In the genomic region with DNA sequence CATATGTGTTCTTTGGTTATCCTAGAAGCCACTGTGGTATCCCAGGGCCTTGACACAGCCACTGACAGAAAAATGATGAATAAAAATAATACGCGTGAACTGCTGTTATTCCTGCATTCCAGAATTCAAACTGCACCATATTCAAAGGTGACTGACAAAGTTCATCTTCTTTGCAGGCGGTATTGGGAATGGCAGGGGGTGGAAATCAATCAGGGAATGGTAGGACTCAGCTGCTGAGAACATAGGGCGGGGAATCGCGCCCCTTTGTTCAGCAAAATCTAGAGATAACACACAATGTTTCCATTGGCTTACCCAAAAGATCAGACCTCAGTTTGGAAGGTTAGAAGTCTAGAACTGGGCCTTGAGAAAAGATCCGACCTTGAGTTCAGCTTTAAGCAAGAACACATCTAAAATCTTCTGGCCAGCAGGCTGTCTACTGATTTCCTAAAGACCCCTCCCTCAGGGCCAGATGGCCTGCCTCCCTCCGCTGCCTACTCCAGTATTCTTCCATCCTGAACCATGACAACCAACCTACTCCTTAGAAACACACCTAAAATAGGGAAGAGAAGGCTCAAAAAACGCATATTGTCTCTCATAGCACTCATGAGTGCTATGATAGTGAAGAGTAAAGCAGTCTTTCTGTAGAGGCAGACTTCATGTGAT, we compare ENCODE assay signal across 11 cellular contexts. TPM values are rescaled to one million over a fixed set of nuclear protein-coding genes. Genes with fewer than 3 reads are reported as not detected.
DNase-seq lines count a peak whose midpoint lies in the region; ATAC-seq and TF ChIP-seq lines count a peak whose summit lies in the region.
"Had no signal": no experiment of that assay in that cellular context is flagged by ENCODE, and none has a peak within 500 bp of the region (broad histone marks: within the 10 kb centered on the region; RNA-seq: fewer than 3 reads in every experiment).

No MANE protein-coding gene starts in this region.

- TF ChIP-seq CTCF in upper lobe of left lung (IDR thresholded peaks at IDR 0.05), result no peak

- ATAC-seq in SK-N-SH treated with all-trans-retinoic acid at 6 μM for 48 hours, result no peak
- no peak for ATAC-seq in upper lobe of left lung (ENCODE audit: low FRiP score in 2 of 2)

- H3K14ac ChIP-seq in neuronal stem cell (ENCODE audit: low read length), result no peak overlapping the region

- TF ChIP-seq EP300 in upper lobe of left lung (IDR thresholded peaks at IDR 0.05), result no peak

- no peak overlapping the region for H2AK5ac ChIP-seq in neuronal stem cell (ENCODE audit: low read depth, low read length)

- peak overlapping the region; percentile 7 for H2BK5ac ChIP-seq in neuronal stem cell (ENCODE audit: low read length)

- no peak for TF ChIP-seq POLR2A in upper lobe of left lung (IDR thresholded peaks at IDR 0.05)

- DNase-seq in NCI-H2227 (lab: John Stamatoyannopoulos, UW; ENCODE audit: unreplicated experiment) (peak; percentile 11), NCI-H2227 treated with DMSO at 0.1 percent for 48 hours (lab: John Stamatoyannopoulos, UW) (no peak), NCI-H524 treated with DMSO at 0.1 percent for 48 hours (lab: John Stamatoyannopoulos, UW) (peak; percentile 69), neuronal stem cell (ENCODE audit: low spot score) (no peak), SK-N-DZ (ENCODE audit: low spot score) (no peak), upper lobe of left lung (no peak)
- DNase-seq: ACHN, kidney, NCI-H1105 treated with DMSO at 0.1 percent for 48 hours had no signal

- no peak overlapping the region for H3K9ac ChIP-seq in neuronal stem cell (ENCODE audit: low read depth, low read length, poor library complexity)

- H4K91ac ChIP-seq in neuronal stem cell (ENCODE audit: low read depth, low read length, poor library complexity), result no peak overlapping the region

- H3K18ac ChIP-seq in neuronal stem cell (ENCODE audit: low read length), result peak overlapping the region; percentile 0

- peak overlapping the region; percentile 58 for H3K27ac ChIP-seq in cingulate gyrus (ENCODE audit: low read depth, low read length)
- H3K27ac ChIP-seq in neuronal stem cell (replicated peaks; ENCODE audit: low read length), result peak overlapping the region; percentile 90
- peak overlapping the region in 1 of 4 donors; percentile 49 for H3K27ac ChIP-seq in upper lobe of left lung

- no peak overlapping the region for H2BK12ac ChIP-seq in neuronal stem cell (ENCODE audit: low read length)

- peak overlapping the region in 1 of 2 donors; percentile 39 for H3K4me3 ChIP-seq in neuronal stem cell (ENCODE audit: low read length in 2 of 2)
- H3K4me3 ChIP-seq in upper lobe of left lung, result no peak overlapping the region

- no CpG with 5 or more reads among the region's 9 CpGs for WGBS in neuronal stem cell (ENCODE audit: extremely low coverage in 2 of 2, insufficient read length in 2 of 2, insufficient replicate concordance in 1 of 2), 2 donors
- WGBS in upper lobe of left lung, 2 donors, result 89 to 96% methylated on average over 9 of the region's 9 CpGs

- H3K4me2 ChIP-seq in neuronal stem cell (ENCODE audit: insufficient read depth, low read length, poor library complexity, severe bottlenecking), result no peak overlapping the region

- H4K8ac ChIP-seq in neuronal stem cell (ENCODE audit: low read depth, low read length), result no peak overlapping the region

- peak overlapping the region; percentile 75 for H2AFZ ChIP-seq in neuronal stem cell (ENCODE audit: low read length)

- no peaks in the 10 kb centered on the region for H3K9me3 ChIP-seq in neuronal stem cell (replicated peaks in 1 of 2; ENCODE audit: control insufficient read depth in 2 of 2, insufficient read depth in 1 of 2, low read depth in 1 of 2, low read length in 2 of 2)
- H3K9me3 ChIP-seq in upper lobe of left lung, result no peaks in the 10 kb centered on the region

- H3K23ac ChIP-seq in neuronal stem cell (ENCODE audit: low read depth, low read length, poor library complexity), result no peak overlapping the region

- H3K27me3 ChIP-seq in neuronal stem cell (ENCODE audit: control insufficient read depth in 3 of 3, insufficient read depth in 3 of 3, low read depth in 1 of 3, low read length in 3 of 3) (no peaks in the 10 kb centered on the region), upper lobe of left lung (no peaks in the 10 kb centered on the region)

- H3K4me1 ChIP-seq in neuronal stem cell (ENCODE audit: control insufficient read depth in 2 of 2, insufficient read depth in 1 of 2, low read depth in 1 of 2, low read length in 2 of 2) (peaks cover 39 to 53% of the 10 kb centered on the region in 2 donors), upper lobe of left lung (peaks cover 16 to 21% (median 20%) of the 10 kb centered on the region in 4 donors)

- no peaks in the 10 kb centered on the region for H3K79me1 ChIP-seq in neuronal stem cell (ENCODE audit: low read depth, low read length)

- H3K4ac ChIP-seq in neuronal stem cell (ENCODE audit: low read length), result no peak overlapping the region

- no peak overlapping the region for H2BK15ac ChIP-seq in neuronal stem cell (ENCODE audit: low read length)

- no peak overlapping the region for H2BK120ac ChIP-seq in neuronal stem cell (ENCODE audit: low read depth, low read length)

- no peaks in the 10 kb centered on the region for H3K36me3 ChIP-seq in neuronal stem cell (replicated peaks in 1 of 2; ENCODE audit: control insufficient read depth in 2 of 2, insufficient read depth in 2 of 2, low read length in 2 of 2)
- no peaks in the 10 kb centered on the region for H3K36me3 ChIP-seq in upper lobe of left lung

TF ChIP-seq in SK-N-SH treated with all-trans-retinoic acid at 6 μM for 48 hours, 23 proteins besides CTCF, POLR2A, EP300 and RAD21:
- TF ChIP-seq, protein P1, sequence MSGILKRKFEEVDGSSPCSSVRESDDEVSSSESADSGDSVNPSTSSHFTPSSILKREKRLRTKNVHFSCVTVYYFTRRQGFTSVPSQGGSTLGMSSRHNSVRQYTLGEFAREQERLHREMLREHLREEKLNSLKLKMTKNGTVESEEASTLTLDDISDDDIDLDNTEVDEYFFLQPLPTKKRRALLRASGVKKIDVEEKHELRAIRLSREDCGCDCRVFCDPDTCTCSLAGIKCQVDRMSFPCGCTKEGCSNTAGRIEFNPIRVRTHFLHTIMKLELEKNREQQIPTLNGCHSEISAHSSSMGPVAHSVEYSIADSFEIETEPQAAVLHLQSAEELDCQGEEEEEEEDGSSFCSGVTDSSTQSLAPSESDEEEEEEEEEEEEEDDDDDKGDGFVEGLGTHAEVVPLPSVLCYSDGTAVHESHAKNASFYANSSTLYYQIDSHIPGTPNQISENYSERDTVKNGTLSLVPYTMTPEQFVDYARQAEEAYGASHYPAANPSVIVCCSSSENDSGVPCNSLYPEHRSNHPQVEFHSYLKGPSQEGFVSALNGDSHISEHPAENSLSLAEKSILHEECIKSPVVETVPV (CRISPR knock-in tag; IDR thresholded peaks at IDR 0.05), result no peak
- TF ChIP-seq PPARA (CRISPR knock-in tag; IDR thresholded peaks at IDR 0.05; ENCODE audit: borderline replicate concordance), result no peak
- no peak for TF ChIP-seq ZNF565 (CRISPR knock-in tag; conservative IDR thresholded peaks at IDR 0.05; ENCODE audit: low read depth)
- no peak for TF ChIP-seq TCF4 (CRISPR knock-in tag; IDR thresholded peaks at IDR 0.05; ENCODE audit: borderline replicate concordance)
- TF ChIP-seq ZFP3 (CRISPR knock-in tag; IDR thresholded peaks at IDR 0.05), result no peak
- TF ChIP-seq, protein P2, sequence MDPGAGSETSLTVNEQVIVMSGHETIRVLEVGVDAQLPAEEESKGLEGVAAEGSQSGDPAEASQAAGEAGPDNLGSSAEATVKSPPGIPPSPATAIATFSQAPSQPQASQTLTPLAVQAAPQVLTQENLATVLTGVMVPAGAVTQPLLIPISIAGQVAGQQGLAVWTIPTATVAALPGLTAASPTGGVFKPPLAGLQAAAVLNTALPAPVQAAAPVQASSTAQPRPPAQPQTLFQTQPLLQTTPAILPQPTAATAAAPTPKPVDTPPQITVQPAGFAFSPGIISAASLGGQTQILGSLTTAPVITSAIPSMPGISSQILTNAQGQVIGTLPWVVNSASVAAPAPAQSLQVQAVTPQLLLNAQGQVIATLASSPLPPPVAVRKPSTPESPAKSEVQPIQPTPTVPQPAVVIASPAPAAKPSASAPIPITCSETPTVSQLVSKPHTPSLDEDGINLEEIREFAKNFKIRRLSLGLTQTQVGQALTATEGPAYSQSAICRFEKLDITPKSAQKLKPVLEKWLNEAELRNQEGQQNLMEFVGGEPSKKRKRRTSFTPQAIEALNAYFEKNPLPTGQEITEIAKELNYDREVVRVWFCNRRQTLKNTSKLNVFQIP (CRISPR knock-in tag; IDR thresholded peaks at IDR 0.05; ENCODE audit: borderline replicate concordance, low read depth), result no peak
- TF ChIP-seq BACH2 (CRISPR knock-in tag; IDR thresholded peaks at IDR 0.05; ENCODE audit: borderline replicate concordance), result no peak
- TF ChIP-seq RARB (CRISPR knock-in tag; IDR thresholded peaks at IDR 0.05), result no peak
- TF ChIP-seq ESRRG (CRISPR knock-in tag; IDR thresholded peaks at IDR 0.05), result no peak
- TF ChIP-seq CSDC2 (CRISPR knock-in tag; IDR thresholded peaks at IDR 0.05), result no peak
- TF ChIP-seq TOX (CRISPR knock-in tag; IDR thresholded peaks at IDR 0.05; ENCODE audit: borderline replicate concordance), result no peak
- TF ChIP-seq, protein P3, sequence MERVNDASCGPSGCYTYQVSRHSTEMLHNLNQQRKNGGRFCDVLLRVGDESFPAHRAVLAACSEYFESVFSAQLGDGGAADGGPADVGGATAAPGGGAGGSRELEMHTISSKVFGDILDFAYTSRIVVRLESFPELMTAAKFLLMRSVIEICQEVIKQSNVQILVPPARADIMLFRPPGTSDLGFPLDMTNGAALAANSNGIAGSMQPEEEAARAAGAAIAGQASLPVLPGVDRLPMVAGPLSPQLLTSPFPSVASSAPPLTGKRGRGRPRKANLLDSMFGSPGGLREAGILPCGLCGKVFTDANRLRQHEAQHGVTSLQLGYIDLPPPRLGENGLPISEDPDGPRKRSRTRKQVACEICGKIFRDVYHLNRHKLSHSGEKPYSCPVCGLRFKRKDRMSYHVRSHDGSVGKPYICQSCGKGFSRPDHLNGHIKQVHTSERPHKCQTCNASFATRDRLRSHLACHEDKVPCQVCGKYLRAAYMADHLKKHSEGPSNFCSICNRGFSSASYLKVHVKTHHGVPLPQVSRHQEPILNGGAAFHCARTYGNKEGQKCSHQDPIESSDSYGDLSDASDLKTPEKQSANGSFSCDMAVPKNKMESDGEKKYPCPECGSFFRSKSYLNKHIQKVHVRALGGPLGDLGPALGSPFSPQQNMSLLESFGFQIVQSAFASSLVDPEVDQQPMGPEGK (CRISPR knock-in tag; IDR thresholded peaks at IDR 0.05; ENCODE audit: borderline replicate concordance), result no peak
- TF ChIP-seq ISL1 (CRISPR knock-in tag; IDR thresholded peaks at IDR 0.05), result no peak

RNA-seq across cellular contexts. Expression of a gene that starts 34.1 kb away (rescaled TPM):
- 5.4 TPM for polyA plus RNA-seq in neuronal stem cell (2013, experiment 1 of 2)
- 5.2 TPM for polyA plus RNA-seq in neuronal stem cell (2013, experiment 2 of 2)
- polyA plus RNA-seq in SK-N-DZ (2014; cell fraction: cytosol; rRNA removed), result 21.6 and 23.7 TPM in 2 replicates
- 20.3 and 21.7 TPM in 2 replicates for polyA plus RNA-seq in SK-N-DZ (2014; cell fraction: nucleus; rRNA removed)
- total RNA-seq in upper lobe of left lung, result 1 to 10 TPM in 4 of 6 donors, under 1 TPM in 2; 0.76 to 3.1 (median 1.5) TPM

Comparison
In these comparisons a context has a peak if more than half of its experiments do, and no peak if none do; other contexts are left out.
1. DNase-seq: peak in NCI-H2227 (single experiment) and NCI-H524 treated with DMSO at 0.1 percent for 48 hours (single experiment); none in NCI-H2227 treated with DMSO at 0.1 percent for 48 hours (single experiment), neuronal stem cell (single experiment), SK-N-DZ (single experiment) and upper lobe of left lung (0 of 2).